In the genomic region with DNA sequence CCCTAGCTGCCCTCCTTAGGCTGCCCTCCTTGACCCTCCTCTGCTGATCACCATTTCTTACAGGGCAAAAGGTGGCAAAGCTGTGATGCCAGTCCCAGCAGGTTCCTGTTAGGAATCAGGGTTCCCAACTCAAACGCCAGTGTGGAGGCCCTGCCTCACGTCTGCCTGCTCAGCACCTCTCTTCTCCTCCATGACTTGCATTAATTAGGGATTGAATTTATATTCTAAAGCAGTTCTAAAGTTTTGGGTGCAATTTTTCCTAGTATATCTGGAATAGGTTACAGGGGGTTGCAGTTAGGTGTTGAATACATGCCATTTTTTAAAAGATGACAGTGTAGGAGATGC, we compare ENCODE assay signal across 16 cellular contexts. TPM values are rescaled to one million over a fixed set of nuclear protein-coding genes. Genes with fewer than 3 reads are reported as not detected.
DNase-seq lines count a peak whose midpoint lies in the region; ATAC-seq, FAIRE-seq and TF ChIP-seq lines count a peak whose summit lies in the region.
"Had no signal": no experiment of that assay in that cellular context is flagged by ENCODE, and none has a peak within 500 bp of the region (broad histone marks: within the 10 kb centered on the region; RNA-seq: fewer than 3 reads in every experiment).

No MANE protein-coding gene starts in this region.

- no peaks in the 10 kb centered on the region for H3K36me3 ChIP-seq in OCI-LY7 (ENCODE audit: insufficient read depth, low read length)
- no peaks in the 10 kb centered on the region for H3K36me3 ChIP-seq in K562 (ENCODE audit: control insufficient read depth, insufficient read depth, low read length)
- no peaks in the 10 kb centered on the region for H3K36me3 ChIP-seq in neural progenitor cell
- no peaks in the 10 kb centered on the region for H3K36me3 ChIP-seq in right atrium auricular region

- peaks cover 2% of the 10 kb centered on the region for H3K9me3 Mint-ChIP-seq in neural progenitor cell
- H3K9me3 Mint-ChIP-seq in effector memory CD8-positive, alpha-beta T cell, result no peaks in the 10 kb centered on the region

- intact Hi-C loops in OCI-LY7 (cut with micrococcal nuclease; ENCODE audit: unreplicated experiment), result no loop called here
- intact Hi-C loops in K562 (cut with micrococcal nuclease), result no loop called here

- H3K27ac Mint-ChIP-seq in neural progenitor cell, result peak overlapping the region; percentile 38
- H3K27ac Mint-ChIP-seq in effector memory CD8-positive, alpha-beta T cell, result no peak overlapping the region

- peak; percentile 58 for TF ChIP-seq CTCF in C4-2B (conservative IDR thresholded peaks at IDR 0.05)
- TF ChIP-seq CTCF in OCI-LY7 (conservative IDR thresholded peaks at IDR 0.05; ENCODE audit: low read length), result peak; percentile 42; the same call in 1 of the 2 replicates
- TF ChIP-seq CTCF in K562 (IDR thresholded peaks at IDR 0.05 in 2 of 3, conservative IDR thresholded peaks at IDR 0.05 in 1 of 3; ENCODE audit: insufficient read depth in 2 of 3, low read depth in 1 of 3, low read length in 3 of 3), result 0 out of 6 replicates have a peak, but pooled peaks of 1 of the 3 experiments have one; percentile 14
- TF ChIP-seq CTCF in neural progenitor cell (IDR thresholded peaks at IDR 0.05), result no peak
- TF ChIP-seq CTCF in right atrium auricular region (IDR thresholded peaks at IDR 0.05), result no peak

- H3K36me3 Mint-ChIP-seq in neural progenitor cell, result peaks cover 8% of the 10 kb centered on the region
- no peaks in the 10 kb centered on the region for H3K36me3 Mint-ChIP-seq in effector memory CD8-positive, alpha-beta T cell (ENCODE audit: insufficient read depth)

- no peak for TF ChIP-seq EP300 in K562 (IDR thresholded peaks at IDR 0.05; ENCODE audit: low read length)

- WGBS in K562 (ENCODE audit: insufficient coverage, low coverage, missing lambda C conversion rate), result 0% methylated on average over 2 of the region's 2 CpGs

- H3K4me1 ChIP-seq in OCI-LY7 (ENCODE audit: insufficient read depth, low read length, poor library complexity, severe bottlenecking) (no peaks in the 10 kb centered on the region), K562 (replicated peaks in 1 of 2; ENCODE audit: control insufficient read depth in 2 of 2, insufficient read depth in 2 of 2, low read length in 2 of 2) (no peaks in the 10 kb centered on the region), neural progenitor cell (peaks cover 57% of the 10 kb centered on the region), right atrium auricular region (no peaks in the 10 kb centered on the region)

- no peaks in the 10 kb centered on the region for H4K20me1 ChIP-seq in OCI-LY7 (ENCODE audit: insufficient read depth, low read length)
- H4K20me1 ChIP-seq in K562 (replicated peaks; ENCODE audit: control insufficient read depth, insufficient read depth, low read length), result peaks cover 28% of the 10 kb centered on the region
- no peaks in the 10 kb centered on the region for H4K20me1 ChIP-seq in neural progenitor cell (ENCODE audit: low read depth)

- H3K9ac ChIP-seq in K562 (ENCODE audit: insufficient read depth in 1 of 2, low read depth in 2 of 2, low read length in 2 of 2) (no peak overlapping the region), neural progenitor cell (no peak overlapping the region)

- TF ChIP-seq POLR2A in K562 (conservative IDR thresholded peaks at IDR 0.05), result no peak

- CTCF ChIA-PET in OCI-LY7 (lab: Charles Lee; ENCODE audit: unreplicated experiment) (no interaction called here), K562 (lab: Yijun Ruan, JAX; ENCODE audit: low intra/inter-chr PET ratio) (no interaction called here)

- H3F3A ChIP-seq in neural progenitor cell (ENCODE audit: low read depth), result peaks cover 23% of the 10 kb centered on the region

- H2AFZ ChIP-seq in OCI-LY7 (ENCODE audit: low read length), result no peak overlapping the region
- no peak overlapping the region for H2AFZ ChIP-seq in K562 (ENCODE audit: low read depth, low read length)
- H2AFZ ChIP-seq in neural progenitor cell (replicated peaks), result no peak overlapping the region

- H3K4me3 ChIP-seq in OCI-LY7 (ENCODE audit: low read depth, low read length, poor library complexity, severe bottlenecking) (no peak overlapping the region), K562 (no peak overlapping the region), neural progenitor cell (no peak overlapping the region), right atrium auricular region (no peak overlapping the region)

- TF ChIP-seq RAD21 in K562 (CRISPR knock-in tag; conservative IDR thresholded peaks at IDR 0.05 in 1 of 2, IDR thresholded peaks at IDR 0.05 in 1 of 2), result no peak

- no peaks in the 10 kb centered on the region for H3K9me2 ChIP-seq in OCI-LY7 (ENCODE audit: insufficient read depth, low read length)

- H3K27me3 ChIP-seq in K562 (ENCODE audit: control insufficient read depth in 2 of 2, insufficient read depth in 2 of 2, low read length in 2 of 2) (peaks cover 52 to 87% of the 10 kb centered on the region in 2 experiments), neural progenitor cell (no peaks in the 10 kb centered on the region), right atrium auricular region (no peaks in the 10 kb centered on the region)

- H3K9me3 ChIP-seq in OCI-LY7 (ENCODE audit: low read length) (no peaks in the 10 kb centered on the region), K562 (replicated peaks; ENCODE audit: control insufficient read depth, insufficient read depth, low read depth, low read length) (no peaks in the 10 kb centered on the region), neural progenitor cell (ENCODE audit: low read depth) (no peaks in the 10 kb centered on the region), right atrium auricular region (no peaks in the 10 kb centered on the region)

- in situ Hi-C loops in K562 (cut with MboI), result no loop called here

- peaks cover 78% of the 10 kb centered on the region for H3K4me1 Mint-ChIP-seq in neural progenitor cell
- peaks cover 0 to 4% of the 10 kb centered on the region in 2 donors for H3K4me1 Mint-ChIP-seq in effector memory CD8-positive, alpha-beta T cell (ENCODE audit: low read depth in 2 of 2)

- no peak for FAIRE-seq in K562 (lab: Jason Lieb, UNC)
- FAIRE-seq: A204.1, H54, HepG2 had no signal

- H3K79me2 ChIP-seq in OCI-LY7 (ENCODE audit: insufficient read depth, low read depth, low read length) (no peaks in the 10 kb centered on the region), K562 (ENCODE audit: control insufficient read depth, insufficient read depth, low read length) (no peaks in the 10 kb centered on the region), neural progenitor cell (ENCODE audit: low read depth) (no peaks in the 10 kb centered on the region)

- H3K4me2 ChIP-seq in OCI-LY7 (ENCODE audit: low read length), result no peak overlapping the region
- H3K4me2 ChIP-seq in K562 (ENCODE audit: insufficient read depth, low read length), result no peak overlapping the region
- H3K4me2 ChIP-seq in neural progenitor cell, result peak overlapping the region; percentile 15

- POLR2A ChIA-PET in OCI-LY7 (lab: Charles Lee), result no interaction called here
- POLR2A ChIA-PET in K562 (lab: Yijun Ruan, JAX), result no interaction called here

- DNase-seq in OCI-LY7 (ENCODE audit: low spot score) (no peak), K562 (ENCODE audit: extremely low read depth in 1 of 4, low spot score in 3 of 4) (no peak), neural progenitor cell (ENCODE audit: low spot score) (no peak), right atrium auricular region (ENCODE audit: low spot score) (no peak), NOMO-1 treated with DMSO at 0.1 percent for 48 hours (lab: John Stamatoyannopoulos, UW; ENCODE audit: unreplicated experiment) (no peak)
- no peak for DNase-seq in effector memory CD8-positive, alpha-beta T cell
- DNase-seq: C1 segment of cervical spinal cord, DMS79 treated with DMSO at 0.1 percent for 48 hours, NCI-H146, NCI-H2171 treated with DMSO at 0.1 percent for 48 hours had no signal

- BruUV-seq in OCI-LY7 (replicated peaks; lab: Mats Ljungman, UMichigan) (no TSS peak), K562 (replicated peaks; lab: Mats Ljungman, UMichigan) (no TSS peak)

- peaks cover 7% of the 10 kb centered on the region for H3K27me3 Mint-ChIP-seq in neural progenitor cell (ENCODE audit: insufficient read depth, low read depth)
- peaks cover 58 to 83% of the 10 kb centered on the region in 2 donors for H3K27me3 Mint-ChIP-seq in effector memory CD8-positive, alpha-beta T cell

- ATAC-seq in K562, result no peak
- ATAC-seq in effector memory CD8-positive, alpha-beta T cell (replicated peaks), result no peak
- no peak for ATAC-seq in GM21360 (IDR thresholded peaks at IDR 0.05; ENCODE audit: unreplicated experiment)

- no peaks in the 10 kb centered on the region for H3K9me1 ChIP-seq in K562 (ENCODE audit: control insufficient read depth, insufficient read depth, low read length)

- no peak overlapping the region for H3K4me3 Mint-ChIP-seq in neural progenitor cell
- no peak overlapping the region for H3K4me3 Mint-ChIP-seq in effector memory CD8-positive, alpha-beta T cell

- no peak overlapping the region for H3K27ac ChIP-seq in C4-2B
- H3K27ac ChIP-seq in OCI-LY7 (ENCODE audit: low read depth, low read length, poor library complexity, severe bottlenecking), result no peak overlapping the region
- no peak overlapping the region for H3K27ac ChIP-seq in K562 (ENCODE audit: extremely low read depth, low read depth, low read length)
- H3K27ac ChIP-seq in neural progenitor cell, result no peak overlapping the region
- no peak overlapping the region for H3K27ac ChIP-seq in right atrium auricular region

TF ChIP-seq in K562, 482 proteins besides CTCF, POLR2A, EP300 and RAD21:
- TF ChIP-seq MAFG (tag; conservative IDR thresholded peaks at IDR 0.05), result peak; percentile 56; the same call in 1 of the 2 replicates
- TF ChIP-seq PPARD (CRISPR knock-in tag; IDR thresholded peaks at IDR 0.05), result no peak
TF ChIP-seq in K562: peak in this region for 1.

RNA-seq across cellular contexts. Expression of gene PLEKHG4B, which starts 13.2 kb away (rescaled TPM):
- total RNA-seq in OCI-LY7 (2014; rRNA removed; shearing (Covaris generic)), result 0.23 and 0.41 TPM in 2 replicates
- total RNA-seq in OCI-LY7 (2022) (0.30 and 0.31 TPM in 2 replicates), K562 (2014; rRNA removed) (not detected in 2 replicates), K562 (2014; rRNA removed; fragmentation: Illumina TruSeq; extraction: Trizol) (not detected in 2 replicates), K562 (2015; rRNA removed; fragmentation: Illumina TruSeq; extraction: Trizol) (not detected in 2 replicates), K562 (2021) (0.02 and 0.04 TPM in 2 replicates), neural progenitor cell (ENCODE audit: low replicate concordance) (28.8 and 63.1 TPM in 2 replicates), right atrium auricular region (under 1 TPM; 0.08 to 0.48 TPM)
- not detected in 2 replicates for total RNA-seq in K562 (2011; cell fraction: chromatin; rRNA removed; ENCODE audit: low replicate concordance)
- total RNA-seq in K562 (2011; cell fraction: nucleolus; rRNA removed), result not detected in 2 replicates
- not detected in 2 replicates for total RNA-seq in K562 (2011; cell fraction: nucleoplasm; rRNA removed)
- polyA plus RNA-seq in K562 (2011; rRNA removed) (not detected in 2 replicates), K562 (2014; fragmentation: Illumina TruSeq; extraction: Trizol) (not detected in 2 replicates), K562 (2014; fragmentation: Nextera tagmentation; extraction: Ambion mirVana) (not detected), K562 (2014; rRNA removed) (not detected in 2 replicates)
- polyA plus RNA-seq in K562 (2011; cell fraction: cytosol; rRNA removed), result not detected in 2 replicates
- not detected in 2 replicates for polyA plus RNA-seq in K562 (2011; cell fraction: nucleus; rRNA removed)
- 0.01 TPM in 2 replicates for polyA plus RNA-seq in K562 (2012)
- not detected in 2 replicates for polyA minus RNA-seq in K562 (2011; rRNA and poly(A)+ RNA removed)
- not detected in 2 replicates for polyA minus RNA-seq in K562 (2011; cell fraction: cytosol; rRNA and poly(A)+ RNA removed)
- polyA minus RNA-seq in K562 (2011; cell fraction: nucleus; rRNA and poly(A)+ RNA removed), result not detected in 2 replicates
- total RNA-seq: MCF 10A had no signal
- polyA plus RNA-seq: HepG2 had no signal

Comparison
In these comparisons a context has a peak if more than half of its experiments do, and no peak if none do; other contexts are left out.
1. CTCF ChIP-seq: peak in C4-2B (single experiment) and OCI-LY7 (single experiment); none in neural progenitor cell (single experiment) and right atrium auricular region (0 of 2).
2. RNA of gene PLEKHG4B, which starts 13.2 kb away (total RNA-seq): 28.8 to 63.1 TPM in neural progenitor cell; 0.08 to 0.48 TPM in right atrium auricular region, 0.23 to 0.41 TPM in OCI-LY7 and 0.02 to 0.04 TPM in K562; every median in the first group is over 10 times any median in the second.